ENCODE assay signal across 8 cellular contexts in the genomic region with DNA sequence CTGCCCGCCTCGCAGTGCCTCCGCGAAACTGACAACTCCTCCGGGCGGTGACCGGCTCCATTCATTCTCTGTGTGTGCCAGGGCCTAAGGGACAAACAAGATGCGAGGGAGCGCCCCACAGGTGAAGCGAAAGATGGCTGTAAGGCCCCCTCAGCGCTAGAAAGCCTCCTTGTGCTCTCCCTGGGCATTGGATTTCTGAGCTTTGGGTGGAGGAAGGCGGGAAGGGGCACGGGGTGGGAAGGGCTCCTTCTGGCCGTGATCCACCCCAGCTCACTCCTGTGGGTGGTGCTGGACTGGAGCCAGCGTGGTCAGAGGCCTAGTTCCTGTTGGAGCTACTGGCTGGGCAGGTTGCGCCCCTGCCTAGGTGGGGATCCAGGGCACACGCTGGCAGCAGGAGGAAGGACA. TPM values are rescaled to one million over a fixed set of nuclear protein-coding genes. Genes with fewer than 3 reads are reported as not detected.
DNase-seq lines count a peak whose midpoint lies in the region; ATAC-seq, FAIRE-seq and TF ChIP-seq lines count a peak whose summit lies in the region.

No MANE protein-coding gene starts in this region.

- H3K4me1 ChIP-seq in HAP-1 (peaks cover 19% of the 10 kb centered on the region), OCI-LY7 (ENCODE audit: insufficient read depth, low read length, poor library complexity, severe bottlenecking) (peaks cover 7% of the 10 kb centered on the region), esophagus muscularis mucosa (peaks cover 10 to 73% (median 68%) of the 10 kb centered on the region in 4 donors), psoas muscle (peaks cover 8% of the 10 kb centered on the region), aorta (ENCODE audit: control insufficient read depth in 1 of 2, insufficient read depth in 2 of 2, low read length in 2 of 2) (no peaks in the 10 kb centered on the region)

- POLR2A ChIA-PET in OCI-LY7 (lab: Charles Lee), result interaction anchor here (0.8 to 1.3 kb wide), 3 partner anchors 11 to 81 kb away, joined by 3 read pairs; a partner anchor contains a TSS

- no peak for TF ChIP-seq CTCF in OCI-LY7 (conservative IDR thresholded peaks at IDR 0.05; ENCODE audit: low read length)
- TF ChIP-seq CTCF in esophagus muscularis mucosa (IDR thresholded peaks at IDR 0.05), result no peak
- TF ChIP-seq CTCF in psoas muscle (IDR thresholded peaks at IDR 0.05), result no peak
- no peak for TF ChIP-seq CTCF in D721Med (IDR thresholded peaks at IDR 0.05; ENCODE audit: insufficient read depth, missing control alignments)

- no peaks in the 10 kb centered on the region for H3K79me2 ChIP-seq in OCI-LY7 (ENCODE audit: insufficient read depth, low read depth, low read length)

- no peaks in the 10 kb centered on the region for H3K9me3 ChIP-seq in HAP-1
- no peaks in the 10 kb centered on the region for H3K9me3 ChIP-seq in OCI-LY7 (ENCODE audit: low read length)
- H3K9me3 ChIP-seq in esophagus muscularis mucosa, result no peaks in the 10 kb centered on the region
- no peaks in the 10 kb centered on the region for H3K9me3 ChIP-seq in psoas muscle
- no peaks in the 10 kb centered on the region for H3K9me3 ChIP-seq in aorta (ENCODE audit: control insufficient read depth, low read length)

- H3K27ac ChIP-seq in OCI-LY7 (ENCODE audit: low read depth, low read length, poor library complexity, severe bottlenecking), result no peak overlapping the region
- H3K27ac ChIP-seq in esophagus muscularis mucosa (replicated peaks in 1 of 4), result peak overlapping the region; percentile 85 to 90 (median 87)
- H3K27ac ChIP-seq in psoas muscle, result no peak overlapping the region
- no peak overlapping the region for H3K27ac ChIP-seq in aorta (ENCODE audit: low read depth in 1 of 2, low read length in 2 of 2)

- H2AFZ ChIP-seq in OCI-LY7 (ENCODE audit: low read length), result no peak overlapping the region; the same call in 1 of the 2 replicates

- H3K4me2 ChIP-seq in OCI-LY7 (ENCODE audit: low read length), result peak overlapping the region; percentile 87

- H3K9me2 ChIP-seq in OCI-LY7 (ENCODE audit: insufficient read depth, low read length), result no peaks in the 10 kb centered on the region

- intact Hi-C loops in OCI-LY7 (cut with micrococcal nuclease; ENCODE audit: unreplicated experiment) (no loop called here), esophagus muscularis mucosa (cut with DNase I) (no loop called here), psoas muscle (cut with DNase I) (no loop called here), aorta (cut with DNase I) (no loop called here)

- H3K27me3 ChIP-seq in HAP-1 (ENCODE audit: low read depth) (no peaks in the 10 kb centered on the region), esophagus muscularis mucosa (no peaks in the 10 kb centered on the region), psoas muscle (ENCODE audit: insufficient read depth in 3 of 3, low read length in 2 of 3) (peaks cover 0 to 36% (median 5%) of the 10 kb centered on the region in 3 donors), aorta (ENCODE audit: control insufficient read depth in 1 of 2, insufficient read depth in 2 of 2, low read length in 1 of 2) (no peaks in the 10 kb centered on the region)

- TF ChIP-seq POLR2A in esophagus muscularis mucosa (IDR thresholded peaks at IDR 0.05; ENCODE audit: low read depth), result no peak

- no peak for DNase-seq in HAP-1 (ENCODE audit: low spot score in 2 of 2)
- DNase-seq in OCI-LY7 (ENCODE audit: low spot score), result no peak
- no peak for DNase-seq in esophagus muscularis mucosa (ENCODE audit: extremely low spot score)
- no peak for DNase-seq in psoas muscle
- no peak for DNase-seq in D721Med (ENCODE audit: insufficient read length, low spot score)
- no peak for DNase-seq in aorta
- no peak for DNase-seq in SHP77 treated with DMSO at 0.1 percent for 48 hours (lab: John Stamatoyannopoulos, UW)

- CTCF ChIA-PET in OCI-LY7 (lab: Charles Lee; ENCODE audit: unreplicated experiment), result no interaction called here

- H3K4me3 ChIP-seq in HAP-1, result peak overlapping the region; percentile 40
- H3K4me3 ChIP-seq in OCI-LY7 (ENCODE audit: low read depth, low read length, poor library complexity, severe bottlenecking), result peak overlapping the region; percentile 72
- H3K4me3 ChIP-seq in esophagus muscularis mucosa, result peak overlapping the region; percentile 62 to 75 (median 64)
- H3K4me3 ChIP-seq in psoas muscle, result peak overlapping the region; percentile 62
- peak overlapping the region in 1 of 2 donors; percentile 66 for H3K4me3 ChIP-seq in aorta (ENCODE audit: low read length in 2 of 2)

- ATAC-seq in psoas muscle (no peak), GM19467 (IDR thresholded peaks at IDR 0.05; ENCODE audit: unreplicated experiment) (no peak), aorta (ENCODE audit: low FRiP score) (no peak)

- no TSS peak for BruUV-seq in OCI-LY7 (replicated peaks; lab: Mats Ljungman, UMichigan)

- in situ Hi-C loops in HAP-1 (cut with MboI; ENCODE audit: low sequenced_read_pairs), result no loop called here

- no peaks in the 10 kb centered on the region for H3K36me3 ChIP-seq in HAP-1 (replicated peaks)
- no peaks in the 10 kb centered on the region for H3K36me3 ChIP-seq in OCI-LY7 (ENCODE audit: insufficient read depth, low read length)
- H3K36me3 ChIP-seq in esophagus muscularis mucosa, result no peaks in the 10 kb centered on the region
- H3K36me3 ChIP-seq in psoas muscle (ENCODE audit: insufficient read depth in 1 of 2, low read depth in 1 of 2), result no peaks in the 10 kb centered on the region
- no peaks in the 10 kb centered on the region for H3K36me3 ChIP-seq in aorta (ENCODE audit: control insufficient read depth in 1 of 2, insufficient read depth in 2 of 2, low read length in 1 of 2)

- no peak for FAIRE-seq in D721Med (lab: Jason Lieb, UNC)

- no peak for TF ChIP-seq EP300 in esophagus muscularis mucosa (IDR thresholded peaks at IDR 0.05)

- no peaks in the 10 kb centered on the region for H4K20me1 ChIP-seq in OCI-LY7 (ENCODE audit: insufficient read depth, low read length)

- WGBS in esophagus muscularis mucosa, result 35% methylated on average over 4 of the region's 17 CpGs
- WGBS in psoas muscle, 3 donors, result 40 to 55% (median 42%) methylated on average over 16 to 17 of the region's 17 CpGs
- WGBS in aorta, 2 donors, result 40 to 42% methylated on average over 17 of the region's 17 CpGs

RNA-seq across cellular contexts. Expression of a gene that starts 0.9 kb away (rescaled TPM):
- 5.3 and 5.5 TPM in 2 replicates for total RNA-seq in OCI-LY7 (2014; rRNA removed; shearing (Covaris generic))
- 9.7 and 11.5 TPM in 2 replicates for total RNA-seq in OCI-LY7 (2022)
- 10 to 100 TPM; 12.4 to 22.4 (median 16.2) TPM for total RNA-seq in esophagus muscularis mucosa
- total RNA-seq in psoas muscle, result under 1 TPM in 3 of 4 donors, not detected in 1; 0.29 to 0.32 (median 0.32) TPM
- under 1 TPM; 0.12 to 0.27 (median 0.13) TPM for polyA plus RNA-seq in psoas muscle
- total RNA-seq in aorta, result 10 to 100 TPM in 1 of 2 donors, 1 to 10 TPM in 1; 3.3 to 12.6 TPM
- 1 to 10 TPM; 2.9 to 4.9 TPM for polyA plus RNA-seq in aorta

RNA-seq across cellular contexts. Expression of a gene that starts 12.1 kb away (rescaled TPM):
- total RNA-seq in OCI-LY7 (2014; rRNA removed; shearing (Covaris generic)), result 15.9 and 22.2 TPM in 2 replicates
- total RNA-seq in OCI-LY7 (2022) (28.5 and 30.1 TPM in 2 replicates), esophagus muscularis mucosa (10 to 100 TPM; 15.8 to 31.4 (median 23.6) TPM), psoas muscle (1 to 10 TPM; 3.4 to 6.2 (median 5.6) TPM), aorta (10 to 100 TPM; 19.5 to 21.9 TPM)
- polyA plus RNA-seq in psoas muscle (1 to 10 TPM; 2.5 to 4.7 (median 4.1) TPM), aorta (10 to 100 TPM in 1 of 2 donors, 1 to 10 TPM in 1; 8.4 to 23.8 TPM)

Comparison
In these comparisons a context has a peak if more than half of its experiments do, and no peak if none do; other contexts are left out.
1. H3K27ac ChIP-seq: peak in esophagus muscularis mucosa (4 of 4); none in OCI-LY7 (single experiment), psoas muscle (single experiment) and aorta (0 of 2).